21 cellular contexts compared by ENCODE assay signal in genomic region chr6:127346512-127346911, GRCh38. TPM values are rescaled to one million over a fixed set of nuclear protein-coding genes. Genes with fewer than 3 reads are reported as not detected.
DNase-seq lines count a peak whose midpoint lies in the region; ATAC-seq, FAIRE-seq and TF ChIP-seq lines count a peak whose summit lies in the region.
"Had no signal": no experiment of that assay in that cellular context is flagged by ENCODE, and none has a peak within 500 bp of the region (broad histone marks: within the 10 kb centered on the region; RNA-seq: fewer than 3 reads in every experiment).

No MANE protein-coding gene starts in this region.

- H3K4me1 Mint-ChIP-seq in MCF 10A (ENCODE audit: insufficient read depth, unreplicated experiment) (peaks cover 17% of the 10 kb centered on the region), natural killer cell (peaks cover 0 to 5% of the 10 kb centered on the region in 2 donors)

- dilution Hi-C loops in mammary epithelial cell (cut with HindIII; ENCODE audit: low sequenced_read_pairs), result no loop called here

- H3K9ac ChIP-seq in mammary epithelial cell (ENCODE audit: insufficient read depth, low read length), result no peak overlapping the region

- H3K4me3 Mint-ChIP-seq in MCF 10A (ENCODE audit: unreplicated experiment) (no peak overlapping the region), natural killer cell (peak overlapping the region; percentile 10)

- FAIRE-seq in bronchial epithelial cell (lab: Jason Lieb, UNC), result no peak
- FAIRE-seq: GM12878 had no signal

- H3K27me3 ChIP-seq in mammary epithelial cell (ENCODE audit: insufficient read depth, low read length) (no peaks in the 10 kb centered on the region), bronchial epithelial cell (ENCODE audit: control insufficient read depth, insufficient read depth, low read length) (no peaks in the 10 kb centered on the region), right atrium auricular region (no peaks in the 10 kb centered on the region)
- H3K27me3 ChIP-seq: BE2C, Peyer's patch had no signal

- peaks cover 15% of the 10 kb centered on the region for H3K9me3 Mint-ChIP-seq in MCF 10A (ENCODE audit: unreplicated experiment)
- peaks cover under 1 to 3% of the 10 kb centered on the region in 2 donors for H3K9me3 Mint-ChIP-seq in natural killer cell

- no TSS peak for BruUV-seq in MCF 10A (replicated peaks; lab: Mats Ljungman, UMichigan)
- no TSS peak for BruUV-seq in mammary epithelial cell (replicated peaks; lab: Mats Ljungman, UMichigan)

- WGBS in mammary epithelial cell (ENCODE audit: low coverage, missing lambda C conversion rate), result 97% methylated on average over 3 of the region's 3 CpGs

- TF ChIP-seq CTCF in MCF 10A (IDR thresholded peaks at IDR 0.05; ENCODE audit: unreplicated experiment) (no peak), mammary epithelial cell (conservative IDR thresholded peaks at IDR 0.05 in 1 of 2, IDR thresholded peaks at IDR 0.05 in 1 of 2; ENCODE audit: extremely low read depth in 1 of 2, insufficient read depth in 1 of 2, low read depth in 1 of 2, low read length in 2 of 2) (no peak), bronchial epithelial cell (IDR thresholded peaks at IDR 0.05; ENCODE audit: insufficient read depth, low read length, severe bottlenecking) (no peak), natural killer cell (IDR thresholded peaks at IDR 0.05) (no peak), right atrium auricular region (IDR thresholded peaks at IDR 0.05) (no peak)

- H3K4me1 ChIP-seq in mammary epithelial cell (ENCODE audit: insufficient read depth, low read length) (peaks cover 15% of the 10 kb centered on the region), right atrium auricular region (peaks cover 0 to 17% of the 10 kb centered on the region in 2 donors)

- peaks cover 49% of the 10 kb centered on the region for H3K79me2 ChIP-seq in mammary epithelial cell (ENCODE audit: insufficient read depth, low read length)

- H3K27ac ChIP-seq in mammary epithelial cell (ENCODE audit: insufficient read depth, low read depth, low read length), result no peak overlapping the region
- H3K27ac ChIP-seq in right atrium auricular region, result no peak overlapping the region
- H3K27ac ChIP-seq: Peyer's patch had no signal

- CTCF ChIA-PET in MCF 10A (lab: Yijun Ruan, JAX) (no interaction called here), mammary epithelial cell (lab: Charles Lee; ENCODE audit: low non-redundant PET) (no interaction called here)

- in situ Hi-C loops in mammary epithelial cell (cut with MboI; ENCODE audit: low sequenced_read_pairs in 2 of 2), result no loop called here
- in situ Hi-C loops in KBM-7 (cut with MboI; ENCODE audit: low pct_unique_long_range_greater_than_20kb, low sequenced_read_pairs), result no loop called here

- no peak for DNase-seq in MCF 10A (ENCODE audit: unreplicated experiment)
- no peak for DNase-seq in mammary epithelial cell
- DNase-seq in bronchial epithelial cell (ENCODE audit: low read depth), result peak; percentile 5
- DNase-seq in natural killer cell, result no peak
- DNase-seq in mesenteric fat pad (ENCODE audit: low spot score), result no peak
- DNase-seq in KBM-7, result no peak
- DNase-seq in right atrium auricular region (ENCODE audit: low spot score), result no peak
- DNase-seq in stimulated activated CD4-positive, alpha-beta T cell treated with anti-CD3 and anti-CD28 coated beads, Interleukin-2, amount 100 ng/mL, for 24 hours, result no peak
- DNase-seq: 8988T; BE2C; CD8-positive, alpha-beta memory T cell; EL; GOT3; NCI-H1105 treated with DMSO at 0.1 percent for 48 hours; NCI-H1694; NCI-H2107; NCI-H510A treated with DMSO at 0.1 percent for 48 hours; Peyer's patch had no signal

- ATAC-seq in natural killer cell, result no peak
- ATAC-seq: GM12878, K562, Right ventricle myocardium inferior had no signal

- no peaks in the 10 kb centered on the region for H4K20me1 ChIP-seq in mammary epithelial cell (ENCODE audit: insufficient read depth, low read length)

- H3K36me3 ChIP-seq in mammary epithelial cell (ENCODE audit: insufficient read depth, low read length) (no peaks in the 10 kb centered on the region), bronchial epithelial cell (ENCODE audit: control insufficient read depth, insufficient read depth, low read length) (no peaks in the 10 kb centered on the region), right atrium auricular region (no peaks in the 10 kb centered on the region)
- H3K36me3 ChIP-seq: BE2C, Peyer's patch had no signal

- H3K36me3 Mint-ChIP-seq in MCF 10A (ENCODE audit: insufficient read depth, unreplicated experiment) (peaks cover 6% of the 10 kb centered on the region), natural killer cell (no peaks in the 10 kb centered on the region)

- POLR2A ChIA-PET in MCF 10A (lab: Yijun Ruan, JAX), result no interaction called here

- H3K27me3 Mint-ChIP-seq in MCF 10A (ENCODE audit: insufficient read depth, unreplicated experiment) (no peaks in the 10 kb centered on the region), natural killer cell (ENCODE audit: low read depth in 2 of 2) (no peaks in the 10 kb centered on the region)

- H3K4me3 ChIP-seq in mammary epithelial cell (replicated peaks in 1 of 3; ENCODE audit: insufficient read depth in 1 of 3, low read depth in 2 of 3, low read length in 3 of 3), result no peak overlapping the region
- H3K4me3 ChIP-seq in bronchial epithelial cell (ENCODE audit: low read depth, low read length), result no peak overlapping the region
- H3K4me3 ChIP-seq in right atrium auricular region, result no peak overlapping the region
- H3K4me3 ChIP-seq: GM12878, K562, Peyer's patch had no signal

- H3K27ac Mint-ChIP-seq in MCF 10A (ENCODE audit: low read depth, unreplicated experiment) (peak overlapping the region; percentile 93), natural killer cell (peak overlapping the region in 1 of 2 donors; percentile 17)
- H3K27ac Mint-ChIP-seq: CD8-positive, alpha-beta memory T cell had no signal

- intact Hi-C loops in MCF 10A (cut with micrococcal nuclease) (loop anchor here (10.0 kb wide), 1 partner anchor 118 kb away; no protein-coding TSS in a partner anchor), mammary epithelial cell (cut with micrococcal nuclease) (no loop called here), natural killer cell (cut with micrococcal nuclease) (no loop called here)

- no peak overlapping the region for H3K4me2 ChIP-seq in mammary epithelial cell (ENCODE audit: insufficient read depth, low read depth, low read length)

- H2AFZ ChIP-seq in mammary epithelial cell (ENCODE audit: low read depth, low read length), result no peak overlapping the region

- H3K9me3 ChIP-seq in mammary epithelial cell (replicated peaks; ENCODE audit: insufficient read depth, low read length) (no peaks in the 10 kb centered on the region), right atrium auricular region (peaks cover 0 to 11% of the 10 kb centered on the region in 2 donors)
- H3K9me3 ChIP-seq: BE2C, Peyer's patch had no signal

RNA-seq across cellular contexts. Expression of gene ECHDC1, which starts 3.1 kb away (rescaled TPM):
- 60.4 and 70.7 TPM in 2 replicates for total RNA-seq in MCF 10A (2022)
- total RNA-seq in mammary epithelial cell, result 10 to 100 TPM; 54.2 to 54.9 TPM
- polyA plus RNA-seq in mammary epithelial cell, result 43.5 TPM
- 36.8 TPM for polyA minus RNA-seq in mammary epithelial cell
- total RNA-seq in bronchial epithelial cell, result 25.6 and 30.3 TPM in 2 replicates
- total RNA-seq in natural killer cell, result 10 to 100 TPM; 18.7 to 35.1 (median 21.4) TPM
- total RNA-seq in mesenteric fat pad, result 70.7 TPM
- 10 to 100 TPM; 29.8 to 37.3 TPM for total RNA-seq in right atrium auricular region
